Comparison of ENCODE assay signal across 1 cellular context in the genomic region with DNA sequence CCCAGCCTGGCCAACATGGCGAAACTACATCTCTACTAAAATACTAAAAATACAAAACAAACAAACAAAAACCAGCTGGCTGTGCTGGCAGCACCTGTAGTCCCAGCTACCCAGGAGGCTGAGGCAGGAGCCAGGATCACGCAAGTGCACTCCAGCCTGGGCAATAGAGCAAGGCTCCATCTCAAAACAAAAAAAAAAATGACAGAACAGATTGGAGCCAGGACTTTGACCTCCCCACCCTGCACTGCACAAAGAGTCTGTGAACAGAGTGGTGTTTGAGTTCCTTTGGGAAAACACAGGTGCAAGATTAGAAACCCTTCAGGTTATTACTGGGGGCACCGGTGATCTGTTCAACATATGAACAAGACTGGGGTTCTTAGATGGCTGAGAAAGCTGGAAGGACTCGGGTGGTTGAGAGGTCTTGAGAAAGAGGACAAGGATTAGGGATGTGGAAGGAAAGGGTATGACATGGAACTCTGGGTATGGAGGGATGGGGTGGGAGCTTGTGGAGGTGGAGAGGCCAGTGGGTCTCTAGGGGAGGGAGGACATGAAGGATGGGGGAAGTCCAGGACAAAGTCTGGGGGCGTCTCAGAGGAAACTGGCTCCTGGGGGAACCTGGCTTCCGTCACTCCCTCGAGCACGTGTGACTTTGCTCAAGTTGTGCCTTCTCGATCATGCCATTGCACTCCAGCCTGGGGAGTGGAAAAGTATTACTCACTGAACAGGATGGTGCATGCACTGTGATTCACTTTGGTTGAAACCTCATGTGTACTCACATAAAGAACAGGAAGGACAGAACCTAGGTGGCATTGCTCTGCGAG.
TF ChIP-seq lines count a peak whose summit lies in the region.

No MANE protein-coding gene starts in this region.

TF ChIP-seq in K562, 482 proteins besides CTCF, POLR2A, EP300 and RAD21:
- TF ChIP-seq SUPT5H (IDR thresholded peaks at IDR 0.05) (peak; percentile 38; the same call in 1 of the 2 replicates), MCM7 (IDR thresholded peaks at IDR 0.05) (no peak)
